In genomic region chr9:34664281-34665108, GRCh38 we compare ENCODE assay signal across 8 cellular contexts. TPM values are rescaled to one million over a fixed set of nuclear protein-coding genes. Genes with fewer than 3 reads are reported as not detected.
DNase-seq lines count a peak whose midpoint lies in the region; ATAC-seq and TF ChIP-seq lines count a peak whose summit lies in the region.

No MANE protein-coding gene starts in this region.

- CTCF ChIA-PET in PC-3 (lab: Charles Lee) = interaction anchor here (0.5 kb wide), 1 partner anchor 83 kb away, joined by 3 read pairs; no protein-coding TSS in a partner anchor

- intact Hi-C loops in PC-3 (cut with micrococcal nuclease) = no loop called here
- intact Hi-C loops in activated T-helper 1 cell treated with anti-CD3 and anti-CD28 coated beads, Interleukin-12 subunit alpha, Interleukin-12 subunit beta, Interleukin-2, Interleukin-4 antibody, amounts not matched to agents 30 ng/mL and 10 ng/mL and 1 ng/mL, durations not matched to agents 14 hours and 24 hours and 36 hours (cut with micrococcal nuclease) = loop anchor here (1.0 to 10.0 kb wide), 9 partner anchors 18 to 452 kb away; partner anchors contain the start of genes DCTN3, DNAI1, DNAJB5 and FAM219A

- H4K20me1 ChIP-seq in PC-3 (ENCODE audit: low read length) = no peaks in the 10 kb centered on the region

- peaks cover 5% of the 10 kb centered on the region for H3K9me3 Mint-ChIP-seq in activated T-helper 1 cell treated with anti-CD3 and anti-CD28 coated beads, Interleukin-12 subunit alpha, Interleukin-12 subunit beta, Interleukin-2, Interleukin-4 antibody, amounts not matched to agents 30 ng/mL and 10 ng/mL and 1 ng/mL, durations not matched to agents 14 hours and 24 hours and 36 hours
- H3K9me3 Mint-ChIP-seq in naive thymus-derived CD8-positive, alpha-beta T cell = peaks cover 0 to 8% (median 5%) of the 10 kb centered on the region in 9 donors
- peaks cover 6 to 7% of the 10 kb centered on the region in 2 donors for H3K9me3 Mint-ChIP-seq in stimulated activated naive CD8-positive, alpha-beta T cell treated with anti-CD3 and anti-CD28 coated beads, Interleukin-15, amount 100 ng/mL, for 72 hours

- DNase-seq in SHP77 (lab: John Stamatoyannopoulos, UW) (peak; percentile 29 to 40), SHP77 treated with DMSO at 0.1 percent for 48 hours (lab: John Stamatoyannopoulos, UW) (no peak), PC-3 (peak; percentile 65), fibroblast of peridontal ligament (ENCODE audit: extremely low read depth) (peak; percentile 76)
- peak; percentile 61 for DNase-seq in activated T-helper 1 cell treated with anti-CD3 and anti-CD28 coated beads, Interleukin-12 subunit alpha, Interleukin-12 subunit beta, Interleukin-2, Interleukin-4 antibody, amounts not matched to agents 30 ng/mL and 10 ng/mL and 1 ng/mL, durations not matched to agents 14 hours and 24 hours and 36 hours (ENCODE audit: low spot score)
- DNase-seq in naive thymus-derived CD8-positive, alpha-beta T cell = peak; percentile 41 to 86 (median 67)
- peak; percentile 73 for DNase-seq in stimulated activated naive CD8-positive, alpha-beta T cell treated with anti-CD3 and anti-CD28 coated beads, Interleukin-15, amount 100 ng/mL, for 72 hours

- H2AFZ ChIP-seq in PC-3 (ENCODE audit: low read length) = peak overlapping the region; percentile 64

- peaks cover 31% of the 10 kb centered on the region for H3K4me1 Mint-ChIP-seq in activated T-helper 1 cell treated with anti-CD3 and anti-CD28 coated beads, Interleukin-12 subunit alpha, Interleukin-12 subunit beta, Interleukin-2, Interleukin-4 antibody, amounts not matched to agents 30 ng/mL and 10 ng/mL and 1 ng/mL, durations not matched to agents 14 hours and 24 hours and 36 hours (ENCODE audit: low read depth)
- H3K4me1 Mint-ChIP-seq in naive thymus-derived CD8-positive, alpha-beta T cell = peaks cover 30 to 59% (median 40%) of the 10 kb centered on the region in 4 donors
- H3K4me1 Mint-ChIP-seq in stimulated activated naive CD8-positive, alpha-beta T cell treated with anti-CD3 and anti-CD28 coated beads, Interleukin-15, amount 100 ng/mL, for 72 hours = peaks cover 48% of the 10 kb centered on the region

- H3K4me3 Mint-ChIP-seq in activated T-helper 1 cell treated with anti-CD3 and anti-CD28 coated beads, Interleukin-12 subunit alpha, Interleukin-12 subunit beta, Interleukin-2, Interleukin-4 antibody, amounts not matched to agents 30 ng/mL and 10 ng/mL and 1 ng/mL, durations not matched to agents 14 hours and 24 hours and 36 hours = peak overlapping the region; percentile 88
- H3K4me3 Mint-ChIP-seq in naive thymus-derived CD8-positive, alpha-beta T cell = peak overlapping the region; percentile 82 to 96 (median 92)
- peak overlapping the region; percentile 85 to 90 for H3K4me3 Mint-ChIP-seq in stimulated activated naive CD8-positive, alpha-beta T cell treated with anti-CD3 and anti-CD28 coated beads, Interleukin-15, amount 100 ng/mL, for 72 hours

- peaks cover 22% of the 10 kb centered on the region for H3K36me3 Mint-ChIP-seq in activated T-helper 1 cell treated with anti-CD3 and anti-CD28 coated beads, Interleukin-12 subunit alpha, Interleukin-12 subunit beta, Interleukin-2, Interleukin-4 antibody, amounts not matched to agents 30 ng/mL and 10 ng/mL and 1 ng/mL, durations not matched to agents 14 hours and 24 hours and 36 hours (ENCODE audit: low read depth)
- peaks cover 6 to 17% (median 12%) of the 10 kb centered on the region in 3 donors for H3K36me3 Mint-ChIP-seq in naive thymus-derived CD8-positive, alpha-beta T cell

- BruUV-seq in PC-3 (replicated peaks; lab: Mats Ljungman, UMichigan) = TSS peak; percentile 44

- H3K27me3 Mint-ChIP-seq in activated T-helper 1 cell treated with anti-CD3 and anti-CD28 coated beads, Interleukin-12 subunit alpha, Interleukin-12 subunit beta, Interleukin-2, Interleukin-4 antibody, amounts not matched to agents 30 ng/mL and 10 ng/mL and 1 ng/mL, durations not matched to agents 14 hours and 24 hours and 36 hours (ENCODE audit: insufficient read depth) = no peaks in the 10 kb centered on the region
- H3K27me3 Mint-ChIP-seq in naive thymus-derived CD8-positive, alpha-beta T cell = no peaks in the 10 kb centered on the region
- no peaks in the 10 kb centered on the region for H3K27me3 Mint-ChIP-seq in stimulated activated naive CD8-positive, alpha-beta T cell treated with anti-CD3 and anti-CD28 coated beads, Interleukin-15, amount 100 ng/mL, for 72 hours

- H3K4me3 ChIP-seq in PC-3 (ENCODE audit: low read length) = peak overlapping the region; percentile 57

- no peaks in the 10 kb centered on the region for H3K9me3 ChIP-seq in PC-3 (ENCODE audit: low read length)

- ATAC-seq in HG03066 (IDR thresholded peaks at IDR 0.05; ENCODE audit: low read depth, unreplicated experiment) (peak; percentile 52), PC-3 (peak; percentile 62)
- ATAC-seq in naive thymus-derived CD8-positive, alpha-beta T cell = peak; percentile 44 to 53
- ATAC-seq in stimulated activated naive CD8-positive, alpha-beta T cell treated with anti-CD3 and anti-CD28 coated beads, Interleukin-15, amount 100 ng/mL, for 72 hours = peak; percentile 72

- peak overlapping the region; percentile 76 for H3K27ac Mint-ChIP-seq in activated T-helper 1 cell treated with anti-CD3 and anti-CD28 coated beads, Interleukin-12 subunit alpha, Interleukin-12 subunit beta, Interleukin-2, Interleukin-4 antibody, amounts not matched to agents 30 ng/mL and 10 ng/mL and 1 ng/mL, durations not matched to agents 14 hours and 24 hours and 36 hours
- peak overlapping the region; percentile 83 to 99 (median 96) for H3K27ac Mint-ChIP-seq in naive thymus-derived CD8-positive, alpha-beta T cell
- H3K27ac Mint-ChIP-seq in stimulated activated naive CD8-positive, alpha-beta T cell treated with anti-CD3 and anti-CD28 coated beads, Interleukin-15, amount 100 ng/mL, for 72 hours = peak overlapping the region in 1 of 2 donors; percentile 68

- H3K36me3 ChIP-seq in PC-3 (ENCODE audit: low read depth, low read length) = no peaks in the 10 kb centered on the region

- H3K27me3 ChIP-seq in PC-3 (ENCODE audit: low read length) = no peaks in the 10 kb centered on the region

- H3K9ac ChIP-seq in PC-3 (ENCODE audit: low read length) = no peak overlapping the region

- POLR2A ChIA-PET in PC-3 (lab: Charles Lee; ENCODE audit: unreplicated experiment) = interaction anchor here (1.2 kb wide), 1 partner anchor 13 kb away, joined by 5 read pairs; the partner anchor contains the start of gene IL11RA
- POLR2A ChIA-PET in naive thymus-derived CD8-positive, alpha-beta T cell (lab: Charles Lee) = interaction anchor here (0.5 to 4.5 kb wide), 14 partner anchors 8 to 522 kb away, joined by 3 to 39 read pairs (median 4); partner anchors contain the start of genes DCTN3, DNAI1, FAM219A and GALT

- no peak overlapping the region for H3K27ac ChIP-seq in PC-3 (ENCODE audit: low read length)

- peaks cover 3% of the 10 kb centered on the region for H3K4me1 ChIP-seq in PC-3 (ENCODE audit: insufficient read depth, low read length)

- peak overlapping the region; percentile 97 for H3K4me2 ChIP-seq in PC-3 (ENCODE audit: low read length)

- no peaks in the 10 kb centered on the region for H3K79me2 ChIP-seq in PC-3 (ENCODE audit: low read length)

- peak; percentile 80 for TF ChIP-seq CTCF in PC-3 (conservative IDR thresholded peaks at IDR 0.05; ENCODE audit: low read depth, low read length)

- H3F3A ChIP-seq in PC-3 (ENCODE audit: low read length, unreplicated experiment) = no peaks in the 10 kb centered on the region

- H3K9me2 ChIP-seq in PC-3 (replicated peaks; ENCODE audit: low read length) = no peaks in the 10 kb centered on the region

RNA-seq across cellular contexts. Expression of gene CCL27, which starts 2.0 kb away (rescaled TPM):
- not detected in 2 replicates for total RNA-seq in PC-3 (2014; rRNA removed)
- 0.62 TPM in 1 of 2 replicates, not detected in the other for total RNA-seq in activated T-helper 1 cell treated with anti-CD3 and anti-CD28 coated beads, Interleukin-12 subunit alpha, Interleukin-12 subunit beta, Interleukin-2, Interleukin-4 antibody, amounts not matched to agents 30 ng/mL and 10 ng/mL and 1 ng/mL, durations not matched to agents 14 hours and 24 hours and 36 hours
- not detected for total RNA-seq in naive thymus-derived CD8-positive, alpha-beta T cell
- polyA plus RNA-seq in naive thymus-derived CD8-positive, alpha-beta T cell = not detected

RNA-seq across cellular contexts. Expression of gene IL11RA, which starts 12.5 kb away (rescaled TPM):
- total RNA-seq in PC-3 (2014; rRNA removed) = 8.3 and 8.7 TPM in 2 replicates
- total RNA-seq in activated T-helper 1 cell treated with anti-CD3 and anti-CD28 coated beads, Interleukin-12 subunit alpha, Interleukin-12 subunit beta, Interleukin-2, Interleukin-4 antibody, amounts not matched to agents 30 ng/mL and 10 ng/mL and 1 ng/mL, durations not matched to agents 14 hours and 24 hours and 36 hours = 29.9 and 30.3 TPM in 2 replicates
- total RNA-seq in naive thymus-derived CD8-positive, alpha-beta T cell = 100 to 1,000 TPM; 135 to 144 TPM
- polyA plus RNA-seq in naive thymus-derived CD8-positive, alpha-beta T cell = 1 to 10 TPM; 5.1 to 7.7 (median 6.1) TPM

RNA-seq across cellular contexts. Expression of gene GALT, which starts 18.0 kb away (rescaled TPM):
- total RNA-seq in PC-3 (2014; rRNA removed) = 7.6 and 9.8 TPM in 2 replicates
- 72.0 and 73.7 TPM in 2 replicates for total RNA-seq in activated T-helper 1 cell treated with anti-CD3 and anti-CD28 coated beads, Interleukin-12 subunit alpha, Interleukin-12 subunit beta, Interleukin-2, Interleukin-4 antibody, amounts not matched to agents 30 ng/mL and 10 ng/mL and 1 ng/mL, durations not matched to agents 14 hours and 24 hours and 36 hours
- 100 to 1,000 TPM; 170 to 181 TPM for total RNA-seq in naive thymus-derived CD8-positive, alpha-beta T cell
- polyA plus RNA-seq in naive thymus-derived CD8-positive, alpha-beta T cell = 10 to 100 TPM; 38.2 to 46.7 (median 42.0) TPM

RNA-seq across cellular contexts. Expression of gene CCL19, which starts 26.6 kb away (rescaled TPM):
- not detected in 2 replicates for total RNA-seq in PC-3 (2014; rRNA removed)
- not detected in 2 replicates for total RNA-seq in activated T-helper 1 cell treated with anti-CD3 and anti-CD28 coated beads, Interleukin-12 subunit alpha, Interleukin-12 subunit beta, Interleukin-2, Interleukin-4 antibody, amounts not matched to agents 30 ng/mL and 10 ng/mL and 1 ng/mL, durations not matched to agents 14 hours and 24 hours and 36 hours
- total RNA-seq in naive thymus-derived CD8-positive, alpha-beta T cell = not detected
- polyA plus RNA-seq in naive thymus-derived CD8-positive, alpha-beta T cell = not detected

RNA-seq across cellular contexts. Expression of gene SIGMAR1, which starts 26.9 kb away (rescaled TPM):
- 96.7 and 97.8 TPM in 2 replicates for total RNA-seq in PC-3 (2014; rRNA removed)
- 128 and 130 TPM in 2 replicates for total RNA-seq in activated T-helper 1 cell treated with anti-CD3 and anti-CD28 coated beads, Interleukin-12 subunit alpha, Interleukin-12 subunit beta, Interleukin-2, Interleukin-4 antibody, amounts not matched to agents 30 ng/mL and 10 ng/mL and 1 ng/mL, durations not matched to agents 14 hours and 24 hours and 36 hours
- 10 to 100 TPM; 37.7 to 39.8 TPM for total RNA-seq in naive thymus-derived CD8-positive, alpha-beta T cell
- 10 to 100 TPM; 67.9 to 78.4 (median 71.8) TPM for polyA plus RNA-seq in naive thymus-derived CD8-positive, alpha-beta T cell
